In genomic region chr13:111270765-111271164, GRCh38 we compare ENCODE assay signal across 21 cellular contexts. TPM values are rescaled to one million over a fixed set of nuclear protein-coding genes. Genes with fewer than 3 reads are reported as not detected.
A peak's percentile ranks its signal among the peaks of the same experiment; 100 is the strongest.
DNase-seq lines count a peak whose midpoint lies in the region; ATAC-seq and TF ChIP-seq lines count a peak whose summit lies in the region.
"Had no signal": no experiment of that assay in that cellular context is flagged by ENCODE, and none has a peak within 500 bp of the region (broad histone marks: within the 10 kb centered on the region; RNA-seq: fewer than 3 reads in every experiment).

No MANE protein-coding gene starts in this region.

- CTCF ChIA-PET in RWPE1 (lab: Yijun Ruan, JAX) = no interaction called here

- peaks cover 13% of the 10 kb centered on the region for H3K36me3 Mint-ChIP-seq in T-helper 17 cell (ENCODE audit: low read depth)

- no peak overlapping the region for H2BK15ac ChIP-seq in neuronal stem cell (ENCODE audit: low read length)

- no peak overlapping the region for H2AFZ ChIP-seq in neuronal stem cell (ENCODE audit: low read length)
- H2AFZ ChIP-seq: GM23338 had no signal

- peak overlapping the region; percentile 74 for H3K23ac ChIP-seq in neuronal stem cell (ENCODE audit: low read depth, low read length, poor library complexity)

- H2BK120ac ChIP-seq in neuronal stem cell (ENCODE audit: low read depth, low read length) = no peak overlapping the region

- H3K18ac ChIP-seq in neuronal stem cell (ENCODE audit: low read length) = no peak overlapping the region

- peak overlapping the region; percentile 78 for H4K8ac ChIP-seq in neuronal stem cell (ENCODE audit: low read depth, low read length)

- no peaks in the 10 kb centered on the region for H3K9me3 ChIP-seq in T-helper 17 cell (ENCODE audit: control insufficient read depth, low read length, poor library complexity, severe bottlenecking)
- H3K9me3 ChIP-seq in esophagus muscularis mucosa = no peaks in the 10 kb centered on the region
- H3K9me3 ChIP-seq in neuronal stem cell (replicated peaks in 1 of 2; ENCODE audit: control insufficient read depth in 2 of 2, insufficient read depth in 1 of 2, low read depth in 1 of 2, low read length in 2 of 2) = no peaks in the 10 kb centered on the region
- H3K9me3 ChIP-seq: mucosa of descending colon, pancreas, upper lobe of left lung had no signal

- DNase-seq in AG08396 (ENCODE audit: low spot score) (peak; percentile 44), T-helper 17 cell (no peak), esophagus muscularis mucosa (ENCODE audit: extremely low spot score) (peak; percentile 47), neuronal stem cell (ENCODE audit: low spot score) (no peak), RWPE1 (ENCODE audit: low spot score) (no peak), amniotic stem cell (lab: John Stamatoyannopoulos, UW) (no peak)
- DNase-seq: activated gamma-delta T cell; CD8-positive, alpha-beta memory T cell; left colon; mucosa of descending colon; NCI-H1694; pancreas; upper lobe of left lung had no signal

- ATAC-seq in T-helper 17 cell (no peak), GM18870 (IDR thresholded peaks at IDR 0.05; ENCODE audit: unreplicated experiment) (no peak), HG03520 (IDR thresholded peaks at IDR 0.05; ENCODE audit: unreplicated experiment) (no peak)
- ATAC-seq: activated CD4-positive, CD25-positive, alpha-beta regulatory T cell treated with anti-CD3 and anti-CD28 coated beads, Interleukin-2, amount 50 U/mL, for 24 hours; activated CD8-positive, alpha-beta memory T cell treated with anti-CD3 and anti-CD28 coated beads, Interleukin-2, amount 10 ng/mL, durations not matched to agents 7 days and 5 days; GM12878; GM23338; left colon; mucosa of descending colon; pancreas; stimulated activated memory B cell treated with anti-CD40 and anti-IgM and Interleukin-4, amounts not matched to agents 10 μg/mL and 1 μg/mL and 100 μg/mL, for 72 hours had no signal

- H3K27me3 Mint-ChIP-seq in T-helper 17 cell = no peaks in the 10 kb centered on the region
- H3K27me3 Mint-ChIP-seq: activated CD8-positive, alpha-beta memory T cell treated with anti-CD3 and anti-CD28 coated beads, Interleukin-2, amount 10 ng/mL, durations not matched to agents 7 days and 5 days; CD8-positive, alpha-beta memory T cell; stimulated activated memory B cell treated with anti-CD40 and anti-IgM and Interleukin-4, amounts not matched to agents 10 μg/mL and 1 μg/mL and 100 μg/mL, for 72 hours had no signal

- H3K4me1 Mint-ChIP-seq in T-helper 17 cell = peaks cover 21% of the 10 kb centered on the region

- no peaks in the 10 kb centered on the region for H3K27me3 ChIP-seq in esophagus muscularis mucosa
- no peaks in the 10 kb centered on the region for H3K27me3 ChIP-seq in neuronal stem cell (ENCODE audit: control insufficient read depth in 3 of 3, insufficient read depth in 3 of 3, low read depth in 1 of 3, low read length in 3 of 3)
- H3K27me3 ChIP-seq: pancreas, upper lobe of left lung had no signal

- no peak overlapping the region for H2AK5ac ChIP-seq in neuronal stem cell (ENCODE audit: low read depth, low read length)

- peak overlapping the region; percentile 61 for H3K9ac ChIP-seq in neuronal stem cell (ENCODE audit: low read depth, low read length, poor library complexity)

- H4K91ac ChIP-seq in neuronal stem cell (ENCODE audit: low read depth, low read length, poor library complexity) = no peak overlapping the region

- intact Hi-C loops in esophagus muscularis mucosa (cut with DNase I) = no loop called here

- no peak overlapping the region for H2BK12ac ChIP-seq in neuronal stem cell (ENCODE audit: low read length)

- H3K4me1 ChIP-seq in esophagus muscularis mucosa (peaks cover 12 to 25% (median 18%) of the 10 kb centered on the region in 4 donors), neuronal stem cell (ENCODE audit: control insufficient read depth in 2 of 2, insufficient read depth in 1 of 2, low read depth in 1 of 2, low read length in 2 of 2) (peaks cover 0 to 2% of the 10 kb centered on the region in 2 donors)
- H3K4me1 ChIP-seq: pancreas had no signal

- H3K27ac Mint-ChIP-seq in T-helper 17 cell = peak overlapping the region; percentile 43
- H3K27ac Mint-ChIP-seq: GM23338 had no signal

- H2BK5ac ChIP-seq in neuronal stem cell (ENCODE audit: low read length) = no peak overlapping the region

- TF ChIP-seq POLR2A in esophagus muscularis mucosa (IDR thresholded peaks at IDR 0.05; ENCODE audit: low read depth) = no peak

- no peak for TF ChIP-seq EP300 in esophagus muscularis mucosa (IDR thresholded peaks at IDR 0.05)

- H3K14ac ChIP-seq in neuronal stem cell (ENCODE audit: low read length) = no peak overlapping the region

- peaks cover 2% of the 10 kb centered on the region for H3K79me1 ChIP-seq in neuronal stem cell (ENCODE audit: low read depth, low read length)

- 88% methylated on average over 9 of the region's 9 CpGs for WGBS in esophagus muscularis mucosa
- no CpG with 5 or more reads among the region's 9 CpGs for WGBS in neuronal stem cell (ENCODE audit: extremely low coverage in 2 of 2, insufficient read length in 2 of 2, insufficient replicate concordance in 1 of 2), 2 donors

- H3K4me3 ChIP-seq in esophagus muscularis mucosa = no peak overlapping the region
- H3K4me3 ChIP-seq in neuronal stem cell (ENCODE audit: low read length in 2 of 2) = no peak overlapping the region
- H3K4me3 ChIP-seq: GM12878, GM23338, mucosa of descending colon, pancreas, skin epidermis, upper lobe of left lung had no signal

- H3K4me2 ChIP-seq in neuronal stem cell (ENCODE audit: insufficient read depth, low read length, poor library complexity, severe bottlenecking) = no peak overlapping the region
- H3K4me2 ChIP-seq: GM23338 had no signal

- POLR2A ChIA-PET in RWPE1 (lab: Yijun Ruan, JAX; ENCODE audit: low non-redundant PET) = no interaction called here

- H3K4ac ChIP-seq in neuronal stem cell (ENCODE audit: low read length) = no peak overlapping the region

- no peak overlapping the region for H3K4me3 Mint-ChIP-seq in T-helper 17 cell
- H3K4me3 Mint-ChIP-seq: activated CD8-positive, alpha-beta memory T cell treated with anti-CD3 and anti-CD28 coated beads, Interleukin-2, amount 10 ng/mL, durations not matched to agents 7 days and 5 days; GM23338; stimulated activated memory B cell treated with anti-CD40 and anti-IgM and Interleukin-4, amounts not matched to agents 10 μg/mL and 1 μg/mL and 100 μg/mL, for 72 hours had no signal

- H3K27ac ChIP-seq in esophagus muscularis mucosa (replicated peaks in 1 of 4) (no peak overlapping the region), neuronal stem cell (replicated peaks; ENCODE audit: low read length) (no peak overlapping the region), RWPE1 (no peak overlapping the region)
- H3K27ac ChIP-seq: pancreas had no signal

- H3K36me3 ChIP-seq in esophagus muscularis mucosa (peaks cover 21 to 79% (median 60%) of the 10 kb centered on the region in 4 donors), neuronal stem cell (replicated peaks in 1 of 2; ENCODE audit: control insufficient read depth in 2 of 2, insufficient read depth in 2 of 2, low read length in 2 of 2) (peaks cover 28 to 98% of the 10 kb centered on the region in 2 donors)

- TF ChIP-seq CTCF in esophagus muscularis mucosa (IDR thresholded peaks at IDR 0.05) (no peak), RWPE1 (conservative IDR thresholded peaks at IDR 0.05; ENCODE audit: low read depth) (no peak)

RNA-seq across cellular contexts. Expression of gene TEX29, which starts 49.7 kb away (rescaled TPM):
- total RNA-seq in T-helper 17 cell = not detected
- total RNA-seq in esophagus muscularis mucosa = under 1 TPM in 2 of 4 donors, not detected in 2; 0.83 to 0.99 TPM
- polyA plus RNA-seq in neuronal stem cell (2013, experiment 1 of 2) = 0.17 TPM
- 0.26 TPM for polyA plus RNA-seq in neuronal stem cell (2013, experiment 2 of 2)
- total RNA-seq: CD8-positive, alpha-beta memory T cell; GM12878; GM23338 had no signal
- polyA plus RNA-seq: CD8-positive, alpha-beta memory T cell had no signal

Comparison
In these comparisons a context has a peak if more than half of its experiments do, and no peak if none do; other contexts are left out.
1. DNase-seq: peak in AG08396 (single experiment) and esophagus muscularis mucosa (single experiment); none in T-helper 17 cell (0 of 3), neuronal stem cell (single experiment), RWPE1 (single experiment) and amniotic stem cell (single experiment).